In genomic region chr1:30787856-30788495, GRCh38 we compare ENCODE assay signal across 2 cellular contexts.
A peak's percentile ranks its signal among the peaks of the same experiment; 100 is the strongest.
TF ChIP-seq lines count a peak whose summit lies in the region.

No MANE protein-coding gene starts in this region.

TF ChIP-seq in GM23338, 12 proteins besides CTCF, POLR2A, EP300 and RAD21:
- TF ChIP-seq EZH2 (IDR thresholded peaks at IDR 0.05; ENCODE audit: low read depth, unreplicated experiment): no peak
- TF ChIP-seq POLR2AphosphoS5 (IDR thresholded peaks at IDR 0.05; ENCODE audit: low read depth): no peak
- TF ChIP-seq ZNF331 (CRISPR knock-in tag; IDR thresholded peaks at IDR 0.05; ENCODE audit: low read depth): no peak
- TF ChIP-seq CREB1 (CRISPR knock-in tag; IDR thresholded peaks at IDR 0.05; ENCODE audit: low read depth): no peak
- no peak for TF ChIP-seq JUNB (IDR thresholded peaks at IDR 0.05; ENCODE audit: unreplicated experiment)
- no peak for TF ChIP-seq ZNF462 (CRISPR knock-in tag; IDR thresholded peaks at IDR 0.05)
- no peak for TF ChIP-seq EZH2phosphoT487 (IDR thresholded peaks at IDR 0.05; ENCODE audit: unreplicated experiment)
- no peak for TF ChIP-seq REST (IDR thresholded peaks at IDR 0.05; ENCODE audit: unreplicated experiment)
- no peak for TF ChIP-seq ETS1 (IDR thresholded peaks at IDR 0.05)
- no peak for TF ChIP-seq NANOG (IDR thresholded peaks at IDR 0.05; ENCODE audit: borderline replicate concordance)
- no peak for TF ChIP-seq STAT1 (IDR thresholded peaks at IDR 0.05; ENCODE audit: unreplicated experiment)
- no peak for TF ChIP-seq ZNF114 (CRISPR knock-in tag; IDR thresholded peaks at IDR 0.05)
TF ChIP-seq in GM23338: peak in this region for 0.

TF ChIP-seq in HepG2, 621 proteins besides CTCF, POLR2A, EP300 and RAD21:
- TF ChIP-seq NPAS2 (CRISPR knock-in tag; IDR thresholded peaks at IDR 0.05; ENCODE audit: borderline replicate concordance) (no peak), NR2F6 (IDR thresholded peaks at IDR 0.05) (no peak), NR2F6 (CRISPR knock-in tag; IDR thresholded peaks at IDR 0.05) (0 out of 2 replicates have a peak, but pooled peaks have one; percentile 30), ZNF687 (CRISPR knock-in tag; IDR thresholded peaks at IDR 0.05) (peak; percentile 16; the same call in 1 of the 2 replicates), ZNF281 (CRISPR knock-in tag; IDR thresholded peaks at IDR 0.05; ENCODE audit: borderline replicate concordance) (no peak), MAX (IDR thresholded peaks at IDR 0.05) (0 out of 2 replicates have a peak, but pooled peaks have one; percentile 6), ZNF17 (CRISPR knock-in tag; IDR thresholded peaks at IDR 0.05) (no peak), NFIB (CRISPR knock-in tag; IDR thresholded peaks at IDR 0.05; ENCODE audit: borderline replicate concordance) (no peak), ZNF333 (CRISPR knock-in tag; IDR thresholded peaks at IDR 0.05; ENCODE audit: borderline replicate concordance) (no peak), ZFP62 (CRISPR knock-in tag; IDR thresholded peaks at IDR 0.05) (no peak)
